8 cellular contexts compared by ENCODE assay signal in the genomic region with DNA sequence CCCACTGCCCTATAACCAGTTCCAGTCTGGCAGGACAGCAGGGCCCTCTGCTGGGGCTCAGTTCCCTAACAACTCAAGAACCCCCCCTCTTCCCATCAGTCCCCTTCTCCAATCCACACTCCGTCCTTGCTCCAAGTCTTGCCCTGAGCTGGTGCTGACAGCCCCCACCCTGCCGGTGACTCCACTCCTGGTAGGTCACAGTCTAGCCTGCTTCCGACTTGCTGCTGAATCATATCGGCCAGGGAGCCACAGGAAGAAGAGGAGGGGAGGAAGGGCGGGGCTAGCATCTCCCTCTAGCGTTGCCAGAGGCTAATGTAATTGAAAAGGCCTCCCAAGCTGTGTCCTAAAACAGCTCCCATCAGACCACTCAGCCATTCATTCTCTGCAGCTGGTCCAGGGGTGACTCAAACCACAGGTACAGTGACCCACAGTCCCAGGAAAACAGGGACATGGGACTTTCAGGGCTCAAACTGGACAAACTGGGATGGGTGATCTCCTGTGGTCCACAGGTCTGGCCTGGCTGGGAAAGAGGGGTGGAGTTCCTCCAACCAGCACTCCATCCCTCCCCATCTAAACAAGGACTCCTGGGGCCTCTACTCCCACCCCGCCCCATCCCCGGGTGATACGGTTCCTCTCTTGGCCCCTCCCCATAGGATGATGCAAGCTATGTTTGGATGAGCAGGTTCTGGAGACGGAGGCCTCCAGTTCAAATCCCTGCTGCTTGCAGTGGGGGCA.
DNase-seq lines count a peak whose midpoint lies in the region; ATAC-seq lines count a peak whose summit lies in the region.

No MANE protein-coding gene starts in this region.

- intact Hi-C loops in left cardiac atrium (cut with DNase I): no loop called here

- H3K4me3 Mint-ChIP-seq in activated naive CD4-positive, alpha-beta T cell treated with anti-CD3 and anti-CD28 coated beads, Interleukin-2, amount 10 ng/mL, durations not matched to agents 7 days and 5 days: no peak overlapping the region

- ATAC-seq in HG03103 (IDR thresholded peaks at IDR 0.05; ENCODE audit: low read depth, unreplicated experiment) (peak; percentile 48), left cardiac atrium (peak; percentile 45 to 90), HG03457 (IDR thresholded peaks at IDR 0.05; ENCODE audit: unreplicated experiment) (no peak)

- DNase-seq in SIG-M5 treated with dmso at 0.1 percent for 504 hours (lab: John Stamatoyannopoulos, UW; ENCODE audit: unreplicated experiment): peak; percentile 72
- DNase-seq in SIG-M5 (lab: John Stamatoyannopoulos, UW): no peak
- DNase-seq in SK-N-DZ (ENCODE audit: low spot score): peak; percentile 52
- DNase-seq in activated naive CD4-positive, alpha-beta T cell treated with anti-CD3 and anti-CD28 coated beads, Interleukin-2, amount 10 ng/mL, durations not matched to agents 7 days and 5 days: peak; percentile 86
- peak; percentile 88 for DNase-seq in left cardiac atrium
- peak; percentile 40 to 48 for DNase-seq in stimulated activated CD4-positive, alpha-beta T cell treated with anti-CD3 and anti-CD28 coated beads, Interleukin-15, amount 100 ng/mL, for 1 hour (ENCODE audit: low read depth in 1 of 2, low spot score in 1 of 2)

- no peaks in the 10 kb centered on the region for H3K36me3 Mint-ChIP-seq in activated naive CD4-positive, alpha-beta T cell treated with anti-CD3 and anti-CD28 coated beads, Interleukin-2, amount 10 ng/mL, durations not matched to agents 7 days and 5 days

- H3K9me3 Mint-ChIP-seq in activated naive CD4-positive, alpha-beta T cell treated with anti-CD3 and anti-CD28 coated beads, Interleukin-2, amount 10 ng/mL, durations not matched to agents 7 days and 5 days: peaks cover 1% of the 10 kb centered on the region

- H3K27me3 Mint-ChIP-seq in activated naive CD4-positive, alpha-beta T cell treated with anti-CD3 and anti-CD28 coated beads, Interleukin-2, amount 10 ng/mL, durations not matched to agents 7 days and 5 days: peaks cover 11% of the 10 kb centered on the region

- CTCF ChIA-PET in activated naive CD4-positive, alpha-beta T cell treated with anti-CD3 and anti-CD28 coated beads, Interleukin-2, amount 10 ng/mL, durations not matched to agents 7 days and 5 days (lab: Charles Lee): interaction anchor here (0.6 to 2.7 kb wide), 10 partner anchors 9 to 299 kb away, joined by 3 to 8 read pairs (median 6); no protein-coding TSS in a partner anchor

- H3K4me1 Mint-ChIP-seq in activated naive CD4-positive, alpha-beta T cell treated with anti-CD3 and anti-CD28 coated beads, Interleukin-2, amount 10 ng/mL, durations not matched to agents 7 days and 5 days: peaks cover 47% of the 10 kb centered on the region

- peak overlapping the region; percentile 53 for H3K27ac Mint-ChIP-seq in activated naive CD4-positive, alpha-beta T cell treated with anti-CD3 and anti-CD28 coated beads, Interleukin-2, amount 10 ng/mL, durations not matched to agents 7 days and 5 days
